8 cellular contexts compared by ENCODE assay signal in the genomic region with DNA sequence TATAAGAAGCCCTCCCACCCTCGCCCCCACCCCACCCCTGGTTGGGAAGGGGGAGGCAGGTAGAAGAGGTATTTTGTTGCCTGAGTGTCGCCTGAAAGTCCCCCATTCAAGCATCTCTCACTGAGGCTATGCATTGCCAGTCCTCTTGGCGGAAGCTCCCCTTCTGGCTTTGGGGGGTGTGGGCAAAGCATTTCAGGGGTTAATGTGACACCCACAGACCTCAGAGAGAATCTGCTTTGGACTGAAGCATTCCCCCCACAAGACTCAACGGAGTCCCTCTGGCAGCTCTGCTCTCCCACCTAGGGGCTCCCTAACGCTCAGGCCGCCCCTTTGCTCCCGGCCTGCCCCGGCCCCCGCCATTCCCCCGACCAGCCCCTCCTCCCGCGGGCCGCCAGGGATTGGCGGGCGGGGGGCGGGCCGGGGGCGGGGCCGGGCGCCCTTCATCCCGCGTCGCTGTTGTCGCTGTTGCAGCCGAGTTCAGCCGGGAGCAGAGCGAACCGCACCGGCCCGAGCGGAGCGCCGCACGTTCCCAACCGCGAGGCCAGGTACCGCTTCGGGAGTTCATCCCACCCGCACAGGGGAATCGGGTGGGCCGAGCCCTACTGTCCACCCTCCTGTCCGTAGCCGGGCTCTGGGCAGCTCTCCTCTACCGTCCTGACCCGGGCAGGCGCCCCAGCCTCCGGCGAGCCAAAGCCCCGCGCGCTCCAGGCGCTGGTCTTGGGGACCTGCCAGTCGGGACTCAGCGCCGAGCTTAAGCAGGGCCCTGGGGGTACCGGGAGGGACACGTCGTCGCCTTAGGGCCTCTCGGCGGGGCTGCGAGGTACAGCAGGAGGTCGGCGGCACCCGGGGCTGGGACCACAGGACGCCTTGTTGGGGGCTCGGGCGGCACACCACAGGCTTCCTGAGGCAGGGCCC. TPM values are rescaled to one million over a fixed set of nuclear protein-coding genes. Genes with fewer than 3 reads are reported as not detected.
A peak's percentile ranks its signal among the peaks of the same experiment; 100 is the strongest.
DNase-seq lines count a peak whose midpoint lies in the region; ATAC-seq and TF ChIP-seq lines count a peak whose summit lies in the region.

A gene (plus strand): TSS at position 468 of the 915 bp plus-strand sequence. CDS start 8,929 bp downstream, outside the sequence.

- intact Hi-C loops in breast epithelium (cut with DNase I; ENCODE audit: low total_unique reads): no loop called here
- intact Hi-C loops in thyroid gland (cut with DNase I): no loop called here

- peak; percentile 49 for DNase-seq in AG08396 (ENCODE audit: low spot score)
- peak; percentile 16 for DNase-seq in KBM-7
- DNase-seq in breast epithelium (ENCODE audit: low spot score in 2 of 2): no peak
- peak; percentile 77 for DNase-seq in left lobe of liver (ENCODE audit: low spot score)
- peak; percentile 45 to 58 for DNase-seq in thyroid gland
- no peak for DNase-seq in NOMO-1 treated with DMSO at 0.1 percent for 48 hours (lab: John Stamatoyannopoulos, UW; ENCODE audit: unreplicated experiment)
- no peak for DNase-seq in MV-4-11 (lab: John Stamatoyannopoulos, UW)
- no peak for DNase-seq in SKM-1 (lab: John Stamatoyannopoulos, UW; ENCODE audit: unreplicated experiment)

- H3K27ac ChIP-seq in breast epithelium: no peak within 1 kb of the TSS
- H3K27ac ChIP-seq in thyroid gland: no peak within 1 kb of the TSS

- TF ChIP-seq CTCF in breast epithelium (IDR thresholded peaks at IDR 0.05) (no peak), thyroid gland (IDR thresholded peaks at IDR 0.05) (no peak)

- H3K4me1 ChIP-seq in breast epithelium: peaks cover 4% of the 10 kb centered on the region in 2 donors
- peaks cover 15 to 23% of the 10 kb centered on the region in 2 donors for H3K4me1 ChIP-seq in thyroid gland

- H3K36me3 ChIP-seq in breast epithelium (no peaks in the 10 kb centered on the region), thyroid gland (no peaks in the 10 kb centered on the region)

- H3K9me3 ChIP-seq in breast epithelium (no peaks in the 10 kb centered on the region), thyroid gland (no peaks in the 10 kb centered on the region)

- peak; percentile 64 for ATAC-seq in left lobe of liver

- WGBS in thyroid gland, 2 donors: 5 to 16% methylated on average over 9 of the region's 68 CpGs

- TF ChIP-seq POLR2A in breast epithelium (IDR thresholded peaks at IDR 0.05) (no peak), thyroid gland (IDR thresholded peaks at IDR 0.05) (peak in 1 of 2 donors; percentile 32)

- H3K27me3 ChIP-seq in breast epithelium: peaks cover 0 to 23% of the 10 kb centered on the region in 2 donors
- no peaks in the 10 kb centered on the region for H3K27me3 ChIP-seq in thyroid gland

- in situ Hi-C loops in KBM-7 (cut with MboI; ENCODE audit: low pct_unique_long_range_greater_than_20kb, low sequenced_read_pairs): no loop called here

- H3K4me3 ChIP-seq in breast epithelium (peak within 1 kb of the TSS; percentile 27 to 68 (median 47)), thyroid gland (replicated peaks in 1 of 3) (peak within 1 kb of the TSS in 2 of 3 donors; percentile 27 to 35)

RNA-seq across cellular contexts. Expression of the gene that starts here (rescaled TPM):
- total RNA-seq in breast epithelium: 1 to 10 TPM in 1 of 3 donors, under 1 TPM in 1, not detected in 1; 0.98 to 2.5 TPM
- 242 TPM for total RNA-seq in left lobe of liver
- 1 to 10 TPM; 1.1 to 5.0 (median 3.6) TPM for total RNA-seq in thyroid gland

Comparison
In these comparisons a context has a peak if more than half of its experiments do, and no peak if none do; other contexts are left out.
1. RNA of the gene that starts here (total RNA-seq): 242 TPM in left lobe of liver (single experiment); 1.1 to 5.0 TPM in thyroid gland and 0.98 to 2.5 TPM in breast epithelium; every median in the first group is over 10 times any median in the second.
2. DNase-seq: peak in AG08396 (single experiment), KBM-7 (single experiment), left lobe of liver (single experiment) and thyroid gland (2 of 2); none in breast epithelium (0 of 2), NOMO-1 treated with DMSO at 0.1 percent for 48 hours (single experiment), MV-4-11 (single experiment) and SKM-1 (single experiment).